Comparison of ENCODE assay signal across 25 cellular contexts in genomic region chr5:62982348-62982747, GRCh38.
"Had no signal": no experiment of that assay in that cellular context is flagged by ENCODE, and none has a peak within 500 bp of the region (broad histone marks: within the 10 kb centered on the region; RNA-seq: fewer than 3 reads in every experiment).

No MANE protein-coding gene starts in this region.

- H3K27me3 ChIP-seq: breast epithelium, SJCRH30 had no signal

- H3K27me3 Mint-ChIP-seq: activated CD8-positive, alpha-beta memory T cell treated with anti-CD3 and anti-CD28 coated beads, Interleukin-2, amount 10 ng/mL, durations not matched to agents 7 days and 5 days; activated naive CD8-positive, alpha-beta T cell had no signal

- H3K9me3 ChIP-seq: SJCRH30 had no signal

- H3K27ac ChIP-seq: breast epithelium, SJCRH30, WERI-Rb-1 had no signal

- H3K4me3 ChIP-seq: breast epithelium, K562, SJCRH30 had no signal

- H3K4me1 Mint-ChIP-seq: activated CD8-positive, alpha-beta memory T cell treated with anti-CD3 and anti-CD28 coated beads, Interleukin-2, amount 10 ng/mL, durations not matched to agents 7 days and 5 days had no signal

- H3K4me3 Mint-ChIP-seq: activated CD8-positive, alpha-beta memory T cell treated with anti-CD3 and anti-CD28 coated beads, Interleukin-2, amount 10 ng/mL, durations not matched to agents 7 days and 5 days; activated naive CD4-positive, alpha-beta T cell treated with anti-CD3 and anti-CD28 coated beads for 36 hours; activated naive CD8-positive, alpha-beta T cell; activated T-cell treated with anti-CD3 and anti-CD28 coated beads, Interleukin-2, amount 50 U/mL, for 4 hours had no signal

- H3K9ac ChIP-seq: SK-N-SH had no signal

- H3K36me3 Mint-ChIP-seq: activated CD8-positive, alpha-beta memory T cell treated with anti-CD3 and anti-CD28 coated beads, Interleukin-2, amount 10 ng/mL, durations not matched to agents 7 days and 5 days; activated naive CD8-positive, alpha-beta T cell had no signal

- DNase-seq: activated CD4-positive, alpha-beta T cell treated with anti-CD3 and anti-CD28 coated beads for 4 hours; activated CD4-positive, alpha-beta T cell treated with anti-CD3 and anti-CD28 coated beads, Interleukin-2, amount 50 U/mL, for 4 hours; activated CD8-positive, alpha-beta memory T cell treated with anti-CD3 and anti-CD28 coated beads, Interleukin-2, amount 10 ng/mL, durations not matched to agents 7 days and 5 days; activated gamma-delta T cell; activated naive CD4-positive, alpha-beta T cell treated with anti-CD3 and anti-CD28 coated beads for 36 hours; activated T-cell treated with anti-CD3 and anti-CD28 coated beads, Interleukin-2, amount 50 U/mL, for 4 hours; caudate nucleus; Karpas-422; MM.1S; NCI-H1105; NCI-H1436; NCI-H1694 treated with DMSO at 0.1 percent for 48 hours; NCI-H2029 treated with DMSO at 0.1 percent for 48 hours; NCI-H345; NCI-H510A treated with DMSO at 0.1 percent for 48 hours; NCI-H69; NK-92 treated with Interleukin-12 subunit alpha and Interleukin-12 subunit beta, amount 100 ng/mL, for 24 hours; RPMI8226; SJCRH30; SK-N-SH; T-helper 1 cell; WERI-Rb-1 had no signal

- H3K36me3 ChIP-seq: breast epithelium, SJCRH30, WERI-Rb-1 had no signal

- H3K4me1 ChIP-seq: breast epithelium, SJCRH30 had no signal

- H3K27ac Mint-ChIP-seq: activated CD8-positive, alpha-beta memory T cell treated with anti-CD3 and anti-CD28 coated beads, Interleukin-2, amount 10 ng/mL, durations not matched to agents 7 days and 5 days; activated naive CD4-positive, alpha-beta T cell treated with anti-CD3 and anti-CD28 coated beads for 36 hours; activated naive CD8-positive, alpha-beta T cell had no signal
